Comparison of ENCODE assay signal across 8 cellular contexts in genomic region chr9:113463418-113464285, GRCh38. TPM values are rescaled to one million over a fixed set of nuclear protein-coding genes. Genes with fewer than 3 reads are reported as not detected.
DNase-seq lines count a peak whose midpoint lies in the region; ATAC-seq and TF ChIP-seq lines count a peak whose summit lies in the region.

TSS of gene RGS3 (plus strand) at chr9:113463727. CDS start at chr9:113463803, 76 bp downstream.

- ATAC-seq in left lung (peak; percentile 99), thoracic aorta (ENCODE audit: insufficient number of reproducible peaks, low FRiP score, low read depth) (no peak), GM19351 (IDR thresholded peaks at IDR 0.05; ENCODE audit: unreplicated experiment) (no peak), GM19452 (IDR thresholded peaks at IDR 0.05; ENCODE audit: unreplicated experiment) (no peak)

- H3K9me3 ChIP-seq in left lung, result peaks cover 0 to 3% of the 10 kb centered on the region in 2 donors
- H3K9me3 ChIP-seq in thoracic aorta, result no peaks in the 10 kb centered on the region

- H3K27me3 ChIP-seq in left lung, result no peaks in the 10 kb centered on the region
- no peaks in the 10 kb centered on the region for H3K27me3 ChIP-seq in thoracic aorta (replicated peaks; ENCODE audit: insufficient read depth)

- H3K4me1 ChIP-seq in left lung (no peaks in the 10 kb centered on the region), thoracic aorta (ENCODE audit: control insufficient read depth in 1 of 2, low read depth in 2 of 2) (peaks cover 3 to 30% of the 10 kb centered on the region in 2 donors)

- DNase-seq in HT1080 (ENCODE audit: low read depth) (no peak), NCI-H524 (lab: John Stamatoyannopoulos, UW) (peak; percentile 75 to 88), choroid plexus epithelial cell (ENCODE audit: low read depth) (peak; percentile 8), left lung (peak; percentile 77 to 92), thoracic aorta (ENCODE audit: low spot score) (no peak), amniotic stem cell (lab: John Stamatoyannopoulos, UW) (no peak)

- no peak for TF ChIP-seq CTCF in choroid plexus epithelial cell (conservative IDR thresholded peaks at IDR 0.05; ENCODE audit: low read depth, low read length)
- TF ChIP-seq CTCF in left lung (IDR thresholded peaks at IDR 0.05), result no peak
- peak; percentile 9 for TF ChIP-seq CTCF in thoracic aorta (IDR thresholded peaks at IDR 0.05)

- H3K36me3 ChIP-seq in left lung (no peaks in the 10 kb centered on the region), thoracic aorta (no peaks in the 10 kb centered on the region)

- H3K4me3 ChIP-seq in choroid plexus epithelial cell (ENCODE audit: low read depth, low read length), result peak within 1 kb of the TSS; percentile 14
- H3K4me3 ChIP-seq in left lung, result peak within 1 kb of the TSS; percentile 40 to 41
- peak within 1 kb of the TSS; percentile 85 for H3K4me3 ChIP-seq in thoracic aorta

- no peak within 1 kb of the TSS for H3K27ac ChIP-seq in left lung
- H3K27ac ChIP-seq in thoracic aorta, result peak within 1 kb of the TSS; percentile 84 to 94

- intact Hi-C loops in left lung (cut with DNase I), result no loop called here

RNA-seq across cellular contexts. Expression of gene RGS3, which starts in this region (rescaled TPM):
- total RNA-seq in HT1080 (2014; rRNA removed; shearing (Covaris generic)), result 51.4 and 52.0 TPM in 2 replicates
- polyA plus RNA-seq in HT1080 (2015; cell fraction: cytosol; rRNA removed), result 54.0 and 54.5 TPM in 2 replicates
- polyA plus RNA-seq in HT1080 (2015; cell fraction: nucleus; rRNA removed), result 67.7 and 73.3 TPM in 2 replicates
- total RNA-seq in left lung (10 to 100 TPM; 77.8 to 96.9 TPM), thoracic aorta (100 to 1,000 TPM; 170 to 202 TPM)

Comparison
In these comparisons a context has a peak if more than half of its experiments do, and no peak if none do; other contexts are left out.
1. DNase-seq: peak in NCI-H524 (2 of 2), choroid plexus epithelial cell (single experiment) and left lung (2 of 2); none in HT1080 (single experiment), thoracic aorta (single experiment) and amniotic stem cell (single experiment).
2. H3K4me3 ChIP-seq: peak in every context shown above with its lines; median percentile 85 in thoracic aorta; 40 in left lung; 14 in choroid plexus epithelial cell.
3. H3K27ac ChIP-seq: peak in thoracic aorta (2 of 2); none in left lung (0 of 2).